ENCODE assay signal across 19 cellular contexts in genomic region chr10:64574371-64574770, GRCh38.
A peak's percentile ranks its signal among the peaks of the same experiment; 100 is the strongest.
DNase-seq lines count a peak whose midpoint lies in the region; ATAC-seq and TF ChIP-seq lines count a peak whose summit lies in the region.
"Had no signal": no experiment of that assay in that cellular context is flagged by ENCODE, and none has a peak within 500 bp of the region (broad histone marks: within the 10 kb centered on the region; RNA-seq: fewer than 3 reads in every experiment).

No MANE protein-coding gene starts in this region.

- peaks cover 6% of the 10 kb centered on the region for H3K9me3 Mint-ChIP-seq in progenitor cell of endocrine pancreas (ENCODE audit: low read depth)

- peaks cover 2% of the 10 kb centered on the region for H3K36me3 Mint-ChIP-seq in progenitor cell of endocrine pancreas (ENCODE audit: insufficient read depth)
- H3K36me3 Mint-ChIP-seq: T-cell had no signal

- peaks cover 19% of the 10 kb centered on the region for H3K4me1 ChIP-seq in body of pancreas

- intact Hi-C loops in body of pancreas (cut with DNase I): no loop called here

- peak; percentile 0 for DNase-seq in NCI-H2196 (lab: John Stamatoyannopoulos, UW; ENCODE audit: unreplicated experiment)
- DNase-seq in NCI-H2196 treated with DMSO at 0.1 percent for 48 hours (lab: John Stamatoyannopoulos, UW; ENCODE audit: unreplicated experiment): no peak
- peak; percentile 40 for DNase-seq in NCI-H2171 (lab: John Stamatoyannopoulos, UW)
- peak; percentile 14 to 52 (median 36) for DNase-seq in body of pancreas
- no peak for DNase-seq in progenitor cell of endocrine pancreas (ENCODE audit: low spot score, unreplicated experiment)
- DNase-seq in foreskin fibroblast: no peak
- DNase-seq in GDM1 (lab: John Stamatoyannopoulos, UW): no peak
- DNase-seq: activated CD4-positive, alpha-beta T cell treated with anti-CD3 and anti-CD28 coated beads, Interleukin-2, amount 50 U/mL, for 1 hour; activated CD8-positive, alpha-beta memory T cell treated with anti-CD3 and anti-CD28 coated beads, Interleukin-2, amount 50 U/mL, for 48 hours; activated gamma-delta T cell; central memory CD4-positive, alpha-beta T cell; effector CD8-positive, alpha-beta T cell; Karpas-422; left ventricle myocardium superior; NCI-H1436 treated with DMSO at 0.1 percent for 48 hours; NCI-H345; T-cell had no signal

- TF ChIP-seq CTCF in body of pancreas (IDR thresholded peaks at IDR 0.05): no peak
- TF ChIP-seq CTCF in progenitor cell of endocrine pancreas (IDR thresholded peaks at IDR 0.05; ENCODE audit: unreplicated experiment): no peak
- no peak for TF ChIP-seq CTCF in foreskin fibroblast (IDR thresholded peaks at IDR 0.05; ENCODE audit: low read depth, low read length)

- no peak overlapping the region for H3K4me3 Mint-ChIP-seq in progenitor cell of endocrine pancreas (ENCODE audit: low read depth)
- H3K4me3 Mint-ChIP-seq: T-cell had no signal

- H3K4me3 ChIP-seq in body of pancreas (no peak overlapping the region), foreskin fibroblast (ENCODE audit: low read depth in 1 of 2, low read length in 2 of 2) (no peak overlapping the region)

- TF ChIP-seq POLR2A in body of pancreas (IDR thresholded peaks at IDR 0.05): no peak

- H3K27me3 ChIP-seq in body of pancreas: no peaks in the 10 kb centered on the region

- peak overlapping the region in 3 of 4 donors; percentile 44 to 60 (median 52) for H3K27ac ChIP-seq in body of pancreas

- peaks cover 8% of the 10 kb centered on the region for H3K4me1 Mint-ChIP-seq in progenitor cell of endocrine pancreas (ENCODE audit: low read depth)
- H3K4me1 Mint-ChIP-seq: T-cell had no signal

- H3K36me3 ChIP-seq in body of pancreas (replicated peaks in 1 of 2; ENCODE audit: insufficient read depth in 1 of 2, low read depth in 2 of 2): no peaks in the 10 kb centered on the region

- H3K9me3 ChIP-seq in body of pancreas: no peaks in the 10 kb centered on the region

- ATAC-seq in body of pancreas (no peak), GM21447 (IDR thresholded peaks at IDR 0.05; ENCODE audit: unreplicated experiment) (no peak)
- ATAC-seq: esophagus mucosa, left ventricle myocardium superior, T-cell had no signal

- WGBS in body of pancreas, 2 donors: 25% methylated on average over 2 of the region's 2 CpGs

- peak overlapping the region; percentile 76 for H3K27ac Mint-ChIP-seq in progenitor cell of endocrine pancreas
- H3K27ac Mint-ChIP-seq: T-cell had no signal

- H3K27me3 Mint-ChIP-seq in progenitor cell of endocrine pancreas: no peaks in the 10 kb centered on the region
- H3K27me3 Mint-ChIP-seq: T-cell had no signal

Comparison
In these comparisons a context has a peak if more than half of its experiments do, and no peak if none do; other contexts are left out.
1. DNase-seq: peak in NCI-H2196 (single experiment), NCI-H2171 (single experiment) and body of pancreas (4 of 4); none in NCI-H2196 treated with DMSO at 0.1 percent for 48 hours (single experiment), progenitor cell of endocrine pancreas (single experiment), foreskin fibroblast (0 of 2) and GDM1 (single experiment).